Comparison of ENCODE assay signal across 8 cellular contexts in the genomic region with DNA sequence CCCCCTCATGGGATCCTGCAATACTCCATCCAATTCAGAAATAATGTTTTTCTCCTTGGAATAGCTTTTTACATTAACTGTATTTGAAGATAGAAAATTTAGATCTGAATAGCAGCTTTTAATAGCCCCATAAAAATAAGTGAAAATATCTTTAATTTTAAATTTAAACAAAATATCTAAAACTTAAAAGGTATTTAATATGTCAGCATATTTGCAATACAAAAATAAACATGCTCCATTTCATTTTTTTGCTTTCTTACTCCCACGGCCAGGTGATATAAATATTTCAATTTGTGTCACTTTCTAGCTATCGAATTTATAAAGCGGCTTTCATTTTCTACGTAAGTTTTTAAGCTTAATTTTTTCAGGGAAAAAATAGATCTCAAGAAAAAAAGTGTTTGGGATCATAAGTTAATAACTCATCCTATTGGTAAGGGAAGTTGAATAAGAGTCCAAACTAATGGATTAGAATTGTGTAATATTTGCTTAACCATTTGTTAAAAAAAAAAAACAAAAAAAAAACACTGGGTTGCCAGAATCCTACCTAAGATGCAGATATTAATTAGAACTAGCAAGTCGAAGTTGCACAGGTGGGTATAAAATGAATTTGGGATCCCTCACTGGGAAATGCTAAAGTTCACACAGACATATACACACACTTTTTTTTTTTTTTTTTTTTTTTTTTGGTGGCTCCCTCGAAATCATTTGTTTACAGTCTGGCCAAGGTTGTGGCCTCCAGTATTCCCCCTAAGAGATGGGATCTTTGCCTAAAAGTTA. TPM values are rescaled to one million over a fixed set of nuclear protein-coding genes. Genes with fewer than 3 reads are reported as not detected.
DNase-seq lines count a peak whose midpoint lies in the region; ATAC-seq and TF ChIP-seq lines count a peak whose summit lies in the region.

No MANE protein-coding gene starts in this region.

- H3K27ac ChIP-seq in AG04450 (ENCODE audit: low read depth, low read length): peak overlapping the region; percentile 99

- peak overlapping the region; percentile 92 to 99 (median 97) for H3K4me3 Mint-ChIP-seq in IgD-negative memory B cell
- peak overlapping the region; percentile 91 to 99 (median 97) for H3K4me3 Mint-ChIP-seq in naive B cell

- H3K27ac Mint-ChIP-seq in IgD-negative memory B cell: peak overlapping the region; percentile 98 to 99 (median 98)
- H3K27ac Mint-ChIP-seq in naive B cell: peak overlapping the region; percentile 98 to 100 (median 100)

- DNase-seq in AG04450 (ENCODE audit: low read depth, low spot score) (no peak), choroid plexus epithelial cell (ENCODE audit: low read depth) (no peak), naive B cell (no peak), GM10248 (ENCODE audit: extremely low spot score) (no peak), NOMO-1 treated with DMSO at 0.1 percent for 48 hours (lab: John Stamatoyannopoulos, UW; ENCODE audit: unreplicated experiment) (no peak)
- DNase-seq in activated CD8-positive, alpha-beta memory T cell treated with anti-CD3 and anti-CD28 coated beads for 24 hours: no peak

- H3K4me1 Mint-ChIP-seq in IgD-negative memory B cell (peaks cover 21 to 32% (median 29%) of the 10 kb centered on the region in 3 donors), naive B cell (peaks cover 25 to 43% (median 29%) of the 10 kb centered on the region in 3 donors)

- H3K27me3 Mint-ChIP-seq in IgD-negative memory B cell: no peaks in the 10 kb centered on the region
- no peaks in the 10 kb centered on the region for H3K27me3 Mint-ChIP-seq in naive B cell

- ATAC-seq in naive B cell (ENCODE audit: low read depth in 2 of 2) (no peak), GM21360 (IDR thresholded peaks at IDR 0.05; ENCODE audit: unreplicated experiment) (no peak)

- H3K27me3 ChIP-seq in AG04450 (ENCODE audit: control insufficient read depth, insufficient read depth, low read length): no peaks in the 10 kb centered on the region

- peak overlapping the region; percentile 88 for H3K4me3 ChIP-seq in AG04450 (ENCODE audit: low read depth, low read length)
- peak overlapping the region; percentile 71 for H3K4me3 ChIP-seq in choroid plexus epithelial cell (ENCODE audit: low read depth, low read length)

- H3K36me3 Mint-ChIP-seq in IgD-negative memory B cell (peaks cover 6% of the 10 kb centered on the region), naive B cell (peaks cover 7 to 16% of the 10 kb centered on the region in 2 donors)

- H3K9me3 Mint-ChIP-seq in IgD-negative memory B cell: peaks cover 0 to 4% (median 2%) of the 10 kb centered on the region in 3 donors
- peaks cover 0 to 4% (median 0%) of the 10 kb centered on the region in 7 donors for H3K9me3 Mint-ChIP-seq in naive B cell

- CTCF ChIA-PET in AG04450 (lab: Charles Lee): interaction anchor here (0.7 to 1.4 kb wide), 3 partner anchors 35 to 332 kb away, joined by 4 to 7 read pairs (median 4); no protein-coding TSS in a partner anchor
- CTCF ChIA-PET in GM10248 (lab: Yijun Ruan, JAX): interaction anchor here (0.7 to 2.2 kb wide), 8 partner anchors 10 to 38 kb away, joined by 3 to 9 read pairs (median 4); no protein-coding TSS in a partner anchor

- no peaks in the 10 kb centered on the region for H3K9me3 ChIP-seq in AG04450 (ENCODE audit: control insufficient read depth, insufficient read depth, low read length)

- POLR2A ChIA-PET in AG04450 (lab: Yijun Ruan, JAX): interaction anchor here (0.6 to 1.4 kb wide), 9 partner anchors 9 to 139 kb away, joined by 3 to 12 read pairs (median 4); no protein-coding TSS in a partner anchor
- POLR2A ChIA-PET in GM10248 (lab: Yijun Ruan, JAX): interaction anchor here (0.7 to 1.5 kb wide), 6 partner anchors 15 to 551 kb away, joined by 3 to 8 read pairs (median 4); no protein-coding TSS in a partner anchor

- no peak for TF ChIP-seq CTCF in AG04450 (IDR thresholded peaks at IDR 0.05; ENCODE audit: low read depth, low read length)
- TF ChIP-seq CTCF in choroid plexus epithelial cell (conservative IDR thresholded peaks at IDR 0.05; ENCODE audit: low read depth, low read length): no peak
- TF ChIP-seq CTCF in GM10248 (IDR thresholded peaks at IDR 0.05; ENCODE audit: control extremely low read depth, extremely low read depth, low read depth, missing control alignments): no peak

RNA-seq across cellular contexts. Expression of gene PPP2R5C, which starts 47.6 kb away (rescaled TPM):
- polyA plus RNA-seq in AG04450 (2011; rRNA removed): 108 and 140 TPM in 2 replicates
- polyA minus RNA-seq in AG04450 (2011; rRNA and poly(A)+ RNA removed): 81.7 and 107 TPM in 2 replicates
- polyA plus RNA-seq in IgD-negative memory B cell: 106 TPM
- 100 to 1,000 TPM in 1 of 6 donors, 10 to 100 TPM in 5; 64.5 to 117 (median 92.9) TPM for polyA plus RNA-seq in naive B cell (ENCODE audit: low read depth in 6 of 6)
